1 cellular context compared by ENCODE assay signal in the genomic region with DNA sequence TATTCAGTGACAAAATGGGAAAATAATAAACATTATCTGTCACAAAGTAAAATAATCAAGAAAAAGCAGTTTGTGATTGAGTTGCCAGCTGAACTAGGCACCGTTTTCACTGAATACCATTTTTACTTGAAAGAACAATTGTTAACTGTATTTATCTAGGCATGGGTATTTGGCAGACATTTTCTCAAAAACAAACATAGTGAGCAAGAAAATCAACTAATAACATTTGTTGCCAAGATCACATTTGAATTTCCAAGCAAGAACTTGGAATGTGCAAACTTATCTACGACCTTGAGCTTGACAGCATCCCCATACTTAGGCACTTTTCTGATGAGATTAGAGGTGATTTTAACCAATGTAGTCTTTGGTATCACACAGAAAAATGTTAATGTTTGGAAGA.
TF ChIP-seq lines count a peak whose summit lies in the region.

No MANE protein-coding gene starts in this region.

TF ChIP-seq in endothelial cell of umbilical vein, 7 proteins besides CTCF, POLR2A, EP300 and RAD21:
- TF ChIP-seq FOS (IDR thresholded peaks at IDR 0.05; ENCODE audit: borderline replicate concordance, insufficient read depth, low read length): no peak
- no peak for TF ChIP-seq MYC (IDR thresholded peaks at IDR 0.05; ENCODE audit: low read depth, low read length)
- no peak for TF ChIP-seq GATA2 (IDR thresholded peaks at IDR 0.05; ENCODE audit: insufficient read depth, insufficient read length, low read depth, low read length)
- no peak for TF ChIP-seq POLR2AphosphoS5 (IDR thresholded peaks at IDR 0.05; ENCODE audit: insufficient read depth, low read depth, low read length)
- no peak for TF ChIP-seq EZH2 (IDR thresholded peaks at IDR 0.05; ENCODE audit: borderline replicate concordance, low read depth, low read length, severe bottlenecking)
- no peak for TF ChIP-seq JUN (IDR thresholded peaks at IDR 0.05; ENCODE audit: borderline replicate concordance, insufficient read depth, insufficient read length, low read depth)
- TF ChIP-seq, protein P1, sequence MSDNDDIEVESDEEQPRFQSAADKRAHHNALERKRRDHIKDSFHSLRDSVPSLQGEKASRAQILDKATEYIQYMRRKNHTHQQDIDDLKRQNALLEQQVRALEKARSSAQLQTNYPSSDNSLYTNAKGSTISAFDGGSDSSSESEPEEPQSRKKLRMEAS (IDR thresholded peaks at IDR 0.05; ENCODE audit: insufficient read depth, insufficient read length): no peak
TF ChIP-seq in endothelial cell of umbilical vein: peak in this region for 0.
